In genomic region chr20:17225891-17226409, GRCh38 we compare ENCODE assay signal across 10 cellular contexts. TPM values are rescaled to one million over a fixed set of nuclear protein-coding genes. Genes with fewer than 3 reads are reported as not detected.
DNase-seq lines count a peak whose midpoint lies in the region; ATAC-seq and TF ChIP-seq lines count a peak whose summit lies in the region.
"Had no signal": no experiment of that assay in that cellular context is flagged by ENCODE, and none has a peak within 500 bp of the region (broad histone marks: within the 10 kb centered on the region; RNA-seq: fewer than 3 reads in every experiment).

No MANE protein-coding gene starts in this region.

- peaks cover 0 to 29% (median 16%) of the 10 kb centered on the region in 5 donors for H3K9me3 Mint-ChIP-seq in CD8-positive, alpha-beta memory T cell

- H3K4me3 ChIP-seq in right atrium auricular region = peak overlapping the region; percentile 9 to 39
- peak overlapping the region; percentile 60 for H3K4me3 ChIP-seq in rectal smooth muscle tissue (ENCODE audit: low read length)
- no peak overlapping the region for H3K4me3 ChIP-seq in CD8-positive, alpha-beta memory T cell (ENCODE audit: low read length)
- H3K4me3 ChIP-seq: SJSA1 had no signal

- H3K27me3 ChIP-seq in right atrium auricular region = peaks cover 12 to 21% of the 10 kb centered on the region in 2 donors
- peaks cover 3% of the 10 kb centered on the region for H3K27me3 ChIP-seq in rectal smooth muscle tissue (ENCODE audit: control insufficient read depth, insufficient read depth, low read length)
- H3K27me3 ChIP-seq in CD8-positive, alpha-beta memory T cell (ENCODE audit: insufficient read depth, low read length, poor library complexity, severe bottlenecking) = no peaks in the 10 kb centered on the region

- peaks cover 0 to 8% of the 10 kb centered on the region in 2 donors for H3K4me1 ChIP-seq in right atrium auricular region
- H3K4me1 ChIP-seq in rectal smooth muscle tissue (ENCODE audit: control insufficient read depth, insufficient read depth, low read length) = peaks cover 7% of the 10 kb centered on the region
- H3K4me1 ChIP-seq in CD8-positive, alpha-beta memory T cell (ENCODE audit: insufficient read depth, low read length) = no peaks in the 10 kb centered on the region

- DNase-seq in GM10248 (ENCODE audit: extremely low spot score) (peak; percentile 5), NCI-H748 treated with DMSO at 0.1 percent for 48 hours (lab: John Stamatoyannopoulos, UW) (peak; percentile 76), right atrium auricular region (ENCODE audit: low spot score) (no peak), SW480 (ENCODE audit: low spot score) (no peak)
- no peak for DNase-seq in CD8-positive, alpha-beta memory T cell
- DNase-seq: naive B cell had no signal

- ATAC-seq in HG02763 (IDR thresholded peaks at IDR 0.05; ENCODE audit: unreplicated experiment) (no peak), GM18498 (IDR thresholded peaks at IDR 0.05; ENCODE audit: unreplicated experiment) (no peak)

- no peak overlapping the region for H3K4me3 Mint-ChIP-seq in CD8-positive, alpha-beta memory T cell

- no peak overlapping the region for H3K9ac ChIP-seq in rectal smooth muscle tissue (ENCODE audit: low read length)

- TF ChIP-seq CTCF in GM10248 (IDR thresholded peaks at IDR 0.05; ENCODE audit: control extremely low read depth, extremely low read depth, low read depth, missing control alignments) = no peak
- TF ChIP-seq CTCF in right atrium auricular region (IDR thresholded peaks at IDR 0.05) = no peak

- peaks cover 0 to 4% (median 0%) of the 10 kb centered on the region in 3 donors for H3K36me3 Mint-ChIP-seq in CD8-positive, alpha-beta memory T cell

- POLR2A ChIA-PET in GM10248 (lab: Yijun Ruan, JAX) = no interaction called here
- POLR2A ChIA-PET in CD8-positive, alpha-beta memory T cell (lab: Charles Lee) = no interaction called here

- CTCF ChIA-PET in GM10248 (lab: Yijun Ruan, JAX) = interaction anchor here (1.3 to 1.5 kb wide), 2 partner anchors 9 to 11 kb away, joined by 3 to 4 read pairs; no protein-coding TSS in a partner anchor
- CTCF ChIA-PET in CD8-positive, alpha-beta memory T cell (lab: Charles Lee) = no interaction called here

- H3K27me3 Mint-ChIP-seq in CD8-positive, alpha-beta memory T cell = peaks cover 38 to 51% of the 10 kb centered on the region in 2 donors

- no peaks in the 10 kb centered on the region for H3K36me3 ChIP-seq in right atrium auricular region
- H3K36me3 ChIP-seq in rectal smooth muscle tissue (ENCODE audit: control insufficient read depth, insufficient read depth, low read length) = no peaks in the 10 kb centered on the region
- H3K36me3 ChIP-seq in CD8-positive, alpha-beta memory T cell (ENCODE audit: insufficient read depth, low read length) = no peaks in the 10 kb centered on the region
- H3K36me3 ChIP-seq: SJSA1 had no signal

- no peak overlapping the region for H3K27ac Mint-ChIP-seq in CD8-positive, alpha-beta memory T cell
- H3K27ac Mint-ChIP-seq: naive B cell had no signal

- no peaks in the 10 kb centered on the region for H3K9me3 ChIP-seq in right atrium auricular region
- H3K9me3 ChIP-seq in CD8-positive, alpha-beta memory T cell (ENCODE audit: low read length) = no peaks in the 10 kb centered on the region

- peaks cover 0 to 3% (median 0%) of the 10 kb centered on the region in 3 donors for H3K4me1 Mint-ChIP-seq in CD8-positive, alpha-beta memory T cell

- no peak overlapping the region for H3K27ac ChIP-seq in right atrium auricular region
- peak overlapping the region; percentile 32 for H3K27ac ChIP-seq in rectal smooth muscle tissue (ENCODE audit: low read depth, low read length)
- H3K27ac ChIP-seq in CD8-positive, alpha-beta memory T cell (ENCODE audit: low read depth, low read length) = no peak overlapping the region
- H3K27ac ChIP-seq: SJSA1 had no signal

RNA-seq across cellular contexts. Expression of gene PCSK2, which starts 0.9 kb away (rescaled TPM):
- 1 to 10 TPM; 1.6 to 2.6 TPM for total RNA-seq in right atrium auricular region
- not detected for total RNA-seq in CD8-positive, alpha-beta memory T cell
- not detected for polyA plus RNA-seq in CD8-positive, alpha-beta memory T cell
- total RNA-seq: SJSA1 had no signal

Comparison
In these comparisons a context has a peak if more than half of its experiments do, and no peak if none do; other contexts are left out.
1. DNase-seq: peak in GM10248 (single experiment) and NCI-H748 treated with DMSO at 0.1 percent for 48 hours (single experiment); none in right atrium auricular region (single experiment), SW480 (single experiment) and CD8-positive, alpha-beta memory T cell (0 of 5).